1 cellular context compared by ENCODE assay signal in genomic region chr3:98903099-98903498, GRCh38.
TF ChIP-seq lines count a peak whose summit lies in the region.

No MANE protein-coding gene starts in this region.

TF ChIP-seq in GM23338, 12 proteins besides CTCF, POLR2A, EP300 and RAD21:
- TF ChIP-seq ZNF462 (CRISPR knock-in tag; IDR thresholded peaks at IDR 0.05) (no peak), ZNF114 (CRISPR knock-in tag; IDR thresholded peaks at IDR 0.05) (no peak), ZNF331 (CRISPR knock-in tag; IDR thresholded peaks at IDR 0.05; ENCODE audit: low read depth) (no peak), REST (IDR thresholded peaks at IDR 0.05; ENCODE audit: unreplicated experiment) (no peak), STAT1 (IDR thresholded peaks at IDR 0.05; ENCODE audit: unreplicated experiment) (no peak), EZH2phosphoT487 (IDR thresholded peaks at IDR 0.05; ENCODE audit: unreplicated experiment) (no peak), NANOG (IDR thresholded peaks at IDR 0.05; ENCODE audit: borderline replicate concordance) (no peak), POLR2AphosphoS5 (IDR thresholded peaks at IDR 0.05; ENCODE audit: low read depth) (no peak), EZH2 (IDR thresholded peaks at IDR 0.05; ENCODE audit: low read depth, unreplicated experiment) (no peak), CREB1 (CRISPR knock-in tag; IDR thresholded peaks at IDR 0.05; ENCODE audit: low read depth) (no peak), ETS1 (IDR thresholded peaks at IDR 0.05) (no peak), JUNB (IDR thresholded peaks at IDR 0.05; ENCODE audit: unreplicated experiment) (no peak)
